In genomic region chr14:102046337-102047278, GRCh38 we compare ENCODE assay signal across 8 cellular contexts. TPM values are rescaled to one million over a fixed set of nuclear protein-coding genes. Genes with fewer than 3 reads are reported as not detected.
A peak's percentile ranks its signal among the peaks of the same experiment; 100 is the strongest.
DNase-seq lines count a peak whose midpoint lies in the region; ATAC-seq and TF ChIP-seq lines count a peak whose summit lies in the region.

No MANE protein-coding gene starts in this region.

- no peaks in the 10 kb centered on the region for H3K4me1 ChIP-seq in smooth muscle cell (ENCODE audit: low read depth)

- H2AFZ ChIP-seq in smooth muscle cell (ENCODE audit: low read depth): no peak overlapping the region

- H3K4me3 ChIP-seq in GM06990 (replicated peaks; ENCODE audit: low read depth, low read length) (no peak overlapping the region), astrocyte of the spinal cord (ENCODE audit: low read depth, low read length) (no peak overlapping the region), smooth muscle cell (no peak overlapping the region)

- no peak overlapping the region for H3K4me2 ChIP-seq in smooth muscle cell

- DNase-seq in ACHN: peak; percentile 24
- DNase-seq in GM06990 (ENCODE audit: extremely low read depth, insufficient read length): no peak
- peak; percentile 73 for DNase-seq in NCI-H748 (lab: John Stamatoyannopoulos, UW; ENCODE audit: unreplicated experiment)
- peak; percentile 41 for DNase-seq in astrocyte of the spinal cord (ENCODE audit: low read depth, low spot score)
- peak; percentile 84 for DNase-seq in iPS DF 4.7 (ENCODE audit: extremely low read depth, low spot score)
- DNase-seq in smooth muscle cell (lab: John Stamatoyannopoulos, UW; ENCODE audit: unreplicated experiment): peak; percentile 16
- DNase-seq in kidney glomerular epithelial cell (lab: John Stamatoyannopoulos, UW): no peak

- TF ChIP-seq CTCF in GM06990 (IDR thresholded peaks at IDR 0.05; ENCODE audit: insufficient read depth, low read length, poor library complexity, severe bottlenecking) (peak; percentile 20), astrocyte of the spinal cord (IDR thresholded peaks at IDR 0.05; ENCODE audit: low read depth, low read length) (no peak), smooth muscle cell (IDR thresholded peaks at IDR 0.05; ENCODE audit: borderline replicate concordance, insufficient read depth, poor library complexity, severe bottlenecking) (peak; percentile 26)

- H3K27me3 ChIP-seq in GM06990 (replicated peaks; ENCODE audit: control insufficient read depth, insufficient read depth, low read length) (no peaks in the 10 kb centered on the region), smooth muscle cell (ENCODE audit: low read depth) (no peaks in the 10 kb centered on the region)

- peaks cover 5% of the 10 kb centered on the region for H4K20me1 ChIP-seq in smooth muscle cell (ENCODE audit: low read depth)

- no peak for ATAC-seq in GM18502 (IDR thresholded peaks at IDR 0.05; ENCODE audit: poor library complexity, unreplicated experiment)

- H3K36me3 ChIP-seq in GM06990 (ENCODE audit: control insufficient read depth, insufficient read depth, low read length) (peaks cover 60% of the 10 kb centered on the region), smooth muscle cell (ENCODE audit: low read depth) (peaks cover 11% of the 10 kb centered on the region)

- H3K27ac ChIP-seq in smooth muscle cell (ENCODE audit: low read depth): no peak overlapping the region

- in situ Hi-C loops in ACHN (cut with HindIII; ENCODE audit: low pct_ligation_motif_present, low pct_unique_long_range_greater_than_20kb, low sequenced_read_pairs) (no loop called here), astrocyte of the spinal cord (cut with HindIII; ENCODE audit: low sequenced_read_pairs) (no loop called here)

- H3F3A ChIP-seq in smooth muscle cell (ENCODE audit: low read depth): no peaks in the 10 kb centered on the region

- 53% methylated on average over 23 of the region's 23 CpGs for WGBS in smooth muscle cell (ENCODE audit: low lambda C conversion rate)

- no peak overlapping the region for H3K9ac ChIP-seq in smooth muscle cell (ENCODE audit: low read depth)

- H3K9me3 ChIP-seq in smooth muscle cell (replicated peaks; ENCODE audit: low read depth): no peaks in the 10 kb centered on the region

- H3K79me2 ChIP-seq in smooth muscle cell (ENCODE audit: low read depth): no peaks in the 10 kb centered on the region

RNA-seq across cellular contexts. Expression of gene HSP90AA1, which starts 40.2 kb away (rescaled TPM):
- total RNA-seq in smooth muscle cell: 436 and 568 TPM in 2 replicates
- 353 and 446 TPM in 2 replicates for polyA plus RNA-seq in smooth muscle cell

Comparison
In these comparisons a context has a peak if more than half of its experiments do, and no peak if none do; other contexts are left out.
1. DNase-seq: peak in ACHN (single experiment), NCI-H748 (single experiment), astrocyte of the spinal cord (single experiment), iPS DF 4.7 (single experiment) and smooth muscle cell (single experiment); none in GM06990 (single experiment) and kidney glomerular epithelial cell (single experiment).